ENCODE assay signal across 8 cellular contexts in the genomic region with DNA sequence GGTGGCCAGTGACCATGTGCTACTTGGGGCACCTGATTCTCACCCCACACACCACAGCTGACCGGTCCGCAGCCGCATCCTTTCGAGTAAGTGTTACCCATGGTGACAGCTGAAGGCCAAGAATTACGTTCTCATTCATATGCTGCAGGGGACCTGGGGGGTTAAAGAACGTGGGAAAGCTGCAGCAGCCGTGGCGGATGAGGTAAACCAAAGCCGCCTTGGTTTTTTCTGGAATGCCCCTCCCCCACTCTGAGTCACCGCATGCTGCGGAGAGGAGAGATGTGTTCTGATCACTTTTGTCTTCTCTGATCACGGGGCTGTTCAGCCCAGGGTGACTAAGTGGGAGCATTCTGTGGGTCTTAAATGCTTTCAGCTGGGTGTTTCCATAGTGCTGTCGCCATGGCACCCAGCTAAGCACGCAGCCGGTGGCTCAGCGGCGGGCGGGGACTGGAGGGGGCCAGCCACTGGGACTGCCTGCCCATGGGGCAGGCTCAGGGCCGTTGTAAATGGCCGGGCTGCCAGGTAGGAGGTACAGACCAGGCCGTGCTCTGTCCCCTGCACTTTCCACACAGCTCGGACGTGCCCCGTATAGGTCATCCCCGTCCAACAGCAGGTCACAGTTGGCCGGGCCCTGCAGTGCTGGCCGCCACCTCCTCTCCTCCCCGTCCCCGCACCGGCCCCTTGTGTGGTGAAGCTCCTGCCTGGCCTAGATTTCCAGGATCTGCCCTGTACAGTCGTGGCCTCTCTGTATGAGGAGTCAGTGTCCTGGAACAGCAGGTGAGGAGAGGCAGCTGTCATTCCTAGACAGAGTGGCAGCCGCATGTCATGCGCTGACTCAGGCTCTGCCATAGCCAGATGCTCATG.
DNase-seq lines count a peak whose midpoint lies in the region; ATAC-seq and TF ChIP-seq lines count a peak whose summit lies in the region.

No MANE protein-coding gene starts in this region.

- peak; percentile 3; the same call in 1 of the 2 replicates for TF ChIP-seq CTCF in WERI-Rb-1 (IDR thresholded peaks at IDR 0.05; ENCODE audit: low read depth, low read length)

- H3K4me3 ChIP-seq in WERI-Rb-1 (ENCODE audit: low read depth, low read length), result no peak overlapping the region

- ATAC-seq in GM19463 (IDR thresholded peaks at IDR 0.05; ENCODE audit: unreplicated experiment) (no peak), HG02642 (IDR thresholded peaks at IDR 0.05; ENCODE audit: poor library complexity, unreplicated experiment) (no peak)

- peak; percentile 95 for DNase-seq in ELF-1 (ENCODE audit: low read depth, low spot score)
- DNase-seq in NCI-H187 treated with DMSO at 0.1 percent for 48 hours (lab: John Stamatoyannopoulos, UW), result peak; percentile 40
- peak; percentile 91 for DNase-seq in WERI-Rb-1
- DNase-seq in brain pericyte (ENCODE audit: low read depth, low spot score), result peak; percentile 95
- DNase-seq in islet precursor cell, result peak; percentile 100
- DNase-seq in stimulated activated CD4-positive, alpha-beta T cell treated with anti-CD3 and anti-CD28 coated beads, Interleukin-12 subunit alpha, Interleukin-12 subunit beta, amount 100 ng/mL, for 24 hours (ENCODE audit: low read depth in 2 of 2), result peak; percentile 57 to 79

- H3K9me3 ChIP-seq in WERI-Rb-1 (ENCODE audit: severe bottlenecking), result no peaks in the 10 kb centered on the region

- no peaks in the 10 kb centered on the region for H3K27me3 ChIP-seq in WERI-Rb-1 (ENCODE audit: insufficient read depth, low read depth, severe bottlenecking)

- H3K36me3 ChIP-seq in WERI-Rb-1, result peaks cover 58% of the 10 kb centered on the region

- peak overlapping the region; percentile 74 for H3K27ac ChIP-seq in WERI-Rb-1

Comparison
In these comparisons a context has a peak if more than half of its experiments do, and no peak if none do; other contexts are left out.
1. DNase-seq: peak in every context shown above with its lines; median percentile 100 in islet precursor cell; 95 in ELF-1; 95 in brain pericyte; 91 in WERI-Rb-1; 68 in stimulated activated CD4-positive, alpha-beta T cell treated with anti-CD3 and anti-CD28 coated beads, Interleukin-12 subunit alpha, Interleukin-12 subunit beta, amount 100 ng/mL, for 24 hours; 40 in NCI-H187 treated with DMSO at 0.1 percent for 48 hours.